ENCODE assay signal across 1 cellular context in the genomic region with DNA sequence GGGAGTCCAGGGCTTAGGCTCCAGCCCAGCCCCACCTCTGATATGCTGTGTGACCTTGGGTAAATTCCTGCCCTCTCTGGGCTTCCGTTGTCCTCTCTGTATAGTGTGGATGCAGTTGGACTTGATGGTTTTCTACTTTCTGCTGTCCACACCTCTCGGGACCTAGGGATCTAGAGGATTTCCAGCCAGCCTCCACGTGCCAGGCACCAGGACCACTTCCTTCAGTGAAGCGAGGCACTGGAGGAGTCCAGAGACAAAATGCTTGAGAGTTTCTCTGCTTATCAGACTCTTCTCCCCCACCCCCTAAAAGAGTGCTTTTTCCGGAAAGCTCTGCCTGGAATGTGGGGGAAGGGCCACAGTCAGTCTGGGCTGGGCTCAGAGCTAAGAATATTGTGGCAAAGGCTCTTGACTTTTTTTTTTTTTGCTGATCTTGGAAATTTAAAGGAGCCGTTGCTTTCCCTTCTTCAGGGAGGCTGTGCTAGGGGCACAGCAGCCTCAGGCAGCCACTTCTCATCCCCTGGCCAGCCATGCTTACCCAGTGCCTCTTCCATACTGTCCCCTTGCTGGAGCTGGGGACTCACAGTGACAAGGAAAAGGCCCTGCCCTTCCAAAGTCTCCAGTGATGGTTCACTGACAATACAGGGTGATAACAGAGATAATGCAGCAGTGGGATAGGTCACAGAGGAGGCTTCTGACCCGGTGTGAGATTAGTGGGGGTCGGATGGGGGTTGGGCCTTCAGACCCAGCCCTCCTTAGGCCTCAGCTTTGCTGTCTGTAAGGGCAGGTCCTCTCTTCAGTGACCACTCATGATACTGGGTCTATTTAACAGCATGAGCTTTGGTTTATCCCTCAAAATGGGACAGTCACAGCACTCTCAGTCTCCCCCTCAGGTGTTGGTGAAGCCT.
TF ChIP-seq lines count a peak whose summit lies in the region.

No MANE protein-coding gene starts in this region.

TF ChIP-seq in K562, 482 proteins besides CTCF, POLR2A, EP300 and RAD21 (continued from another document and continues in another):
- TF ChIP-seq, protein P1, sequence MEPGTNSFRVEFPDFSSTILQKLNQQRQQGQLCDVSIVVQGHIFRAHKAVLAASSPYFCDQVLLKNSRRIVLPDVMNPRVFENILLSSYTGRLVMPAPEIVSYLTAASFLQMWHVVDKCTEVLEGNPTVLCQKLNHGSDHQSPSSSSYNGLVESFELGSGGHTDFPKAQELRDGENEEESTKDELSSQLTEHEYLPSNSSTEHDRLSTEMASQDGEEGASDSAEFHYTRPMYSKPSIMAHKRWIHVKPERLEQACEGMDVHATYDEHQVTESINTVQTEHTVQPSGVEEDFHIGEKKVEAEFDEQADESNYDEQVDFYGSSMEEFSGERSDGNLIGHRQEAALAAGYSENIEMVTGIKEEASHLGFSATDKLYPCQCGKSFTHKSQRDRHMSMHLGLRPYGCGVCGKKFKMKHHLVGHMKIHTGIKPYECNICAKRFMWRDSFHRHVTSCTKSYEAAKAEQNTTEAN (CRISPR knock-in tag; IDR thresholded peaks at IDR 0.05): no peak
- no peak for TF ChIP-seq BMI1 (IDR thresholded peaks at IDR 0.05; ENCODE audit: low read length)
- no peak for TF ChIP-seq KDM2B (CRISPR knock-in tag; IDR thresholded peaks at IDR 0.05)
- 0 out of 2 replicates have a peak, but pooled peaks have one; percentile 15 for TF ChIP-seq ELF2 (CRISPR knock-in tag; IDR thresholded peaks at IDR 0.05)
- no peak for TF ChIP-seq DNMT1 (IDR thresholded peaks at IDR 0.05)
- TF ChIP-seq ZNF23 (CRISPR knock-in tag; IDR thresholded peaks at IDR 0.05): no peak
- TF ChIP-seq NR3C1 (CRISPR knock-in tag; IDR thresholded peaks at IDR 0.05): no peak
- TF ChIP-seq ZNF224 (CRISPR knock-in tag; IDR thresholded peaks at IDR 0.05): peak; percentile 46; the same call in 1 of the 2 replicates
- no peak for TF ChIP-seq ESRRB (CRISPR knock-in tag; IDR thresholded peaks at IDR 0.05; ENCODE audit: borderline replicate concordance)
- no peak for TF ChIP-seq COPS2 (conservative IDR thresholded peaks at IDR 0.05)
- TF ChIP-seq ZNF41 (CRISPR knock-in tag; conservative IDR thresholded peaks at IDR 0.05): no peak
- TF ChIP-seq SRSF9 (IDR thresholded peaks at IDR 0.05; ENCODE audit: borderline replicate concordance, low read depth, low read length): no peak
- no peak for TF ChIP-seq KLF6 (CRISPR knock-in tag; IDR thresholded peaks at IDR 0.05; ENCODE audit: borderline replicate concordance)
- TF ChIP-seq, protein P2, sequence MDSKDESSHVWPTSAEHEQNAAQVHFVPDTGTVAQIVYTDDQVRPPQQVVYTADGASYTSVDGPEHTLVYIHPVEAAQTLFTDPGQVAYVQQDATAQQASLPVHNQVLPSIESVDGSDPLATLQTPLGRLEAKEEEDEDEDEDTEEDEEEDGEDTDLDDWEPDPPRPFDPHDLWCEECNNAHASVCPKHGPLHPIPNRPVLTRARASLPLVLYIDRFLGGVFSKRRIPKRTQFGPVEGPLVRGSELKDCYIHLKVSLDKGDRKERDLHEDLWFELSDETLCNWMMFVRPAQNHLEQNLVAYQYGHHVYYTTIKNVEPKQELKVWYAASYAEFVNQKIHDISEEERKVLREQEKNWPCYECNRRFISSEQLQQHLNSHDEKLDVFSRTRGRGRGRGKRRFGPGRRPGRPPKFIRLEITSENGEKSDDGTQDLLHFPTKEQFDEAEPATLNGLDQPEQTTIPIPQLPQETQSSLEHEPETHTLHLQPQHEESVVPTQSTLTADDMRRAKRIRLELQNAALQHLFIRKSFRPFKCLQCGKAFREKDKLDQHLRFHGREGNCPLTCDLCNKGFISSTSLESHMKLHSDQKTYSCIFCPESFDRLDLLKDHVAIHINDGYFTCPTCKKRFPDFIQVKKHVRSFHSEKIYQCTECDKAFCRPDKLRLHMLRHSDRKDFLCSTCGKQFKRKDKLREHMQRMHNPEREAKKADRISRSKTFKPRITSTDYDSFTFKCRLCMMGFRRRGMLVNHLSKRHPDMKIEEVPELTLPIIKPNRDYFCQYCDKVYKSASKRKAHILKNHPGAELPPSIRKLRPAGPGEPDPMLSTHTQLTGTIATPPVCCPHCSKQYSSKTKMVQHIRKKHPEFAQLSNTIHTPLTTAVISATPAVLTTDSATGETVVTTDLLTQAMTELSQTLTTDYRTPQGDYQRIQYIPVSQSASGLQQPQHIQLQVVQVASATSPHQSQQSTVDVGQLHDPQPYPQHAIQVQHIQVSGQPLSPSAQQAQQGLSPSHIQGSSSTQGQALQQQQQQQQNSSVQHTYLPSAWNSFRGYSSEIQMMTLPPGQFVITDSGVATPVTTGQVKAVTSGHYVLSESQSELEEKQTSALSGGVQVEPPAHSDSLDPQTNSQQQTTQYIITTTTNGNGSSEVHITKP (IDR thresholded peaks at IDR 0.05; ENCODE audit: partially characterized antibody): peak; percentile 93
- no peak for TF ChIP-seq ZNF133 (CRISPR knock-in tag; IDR thresholded peaks at IDR 0.05)
- TF ChIP-seq LCOR (CRISPR knock-in tag; IDR thresholded peaks at IDR 0.05): no peak
- TF ChIP-seq ZNF324 (CRISPR knock-in tag; IDR thresholded peaks at IDR 0.05): no peak
- TF ChIP-seq KAT2B (IDR thresholded peaks at IDR 0.05; ENCODE audit: low read depth, low read length): no peak
- TF ChIP-seq, protein P3, sequence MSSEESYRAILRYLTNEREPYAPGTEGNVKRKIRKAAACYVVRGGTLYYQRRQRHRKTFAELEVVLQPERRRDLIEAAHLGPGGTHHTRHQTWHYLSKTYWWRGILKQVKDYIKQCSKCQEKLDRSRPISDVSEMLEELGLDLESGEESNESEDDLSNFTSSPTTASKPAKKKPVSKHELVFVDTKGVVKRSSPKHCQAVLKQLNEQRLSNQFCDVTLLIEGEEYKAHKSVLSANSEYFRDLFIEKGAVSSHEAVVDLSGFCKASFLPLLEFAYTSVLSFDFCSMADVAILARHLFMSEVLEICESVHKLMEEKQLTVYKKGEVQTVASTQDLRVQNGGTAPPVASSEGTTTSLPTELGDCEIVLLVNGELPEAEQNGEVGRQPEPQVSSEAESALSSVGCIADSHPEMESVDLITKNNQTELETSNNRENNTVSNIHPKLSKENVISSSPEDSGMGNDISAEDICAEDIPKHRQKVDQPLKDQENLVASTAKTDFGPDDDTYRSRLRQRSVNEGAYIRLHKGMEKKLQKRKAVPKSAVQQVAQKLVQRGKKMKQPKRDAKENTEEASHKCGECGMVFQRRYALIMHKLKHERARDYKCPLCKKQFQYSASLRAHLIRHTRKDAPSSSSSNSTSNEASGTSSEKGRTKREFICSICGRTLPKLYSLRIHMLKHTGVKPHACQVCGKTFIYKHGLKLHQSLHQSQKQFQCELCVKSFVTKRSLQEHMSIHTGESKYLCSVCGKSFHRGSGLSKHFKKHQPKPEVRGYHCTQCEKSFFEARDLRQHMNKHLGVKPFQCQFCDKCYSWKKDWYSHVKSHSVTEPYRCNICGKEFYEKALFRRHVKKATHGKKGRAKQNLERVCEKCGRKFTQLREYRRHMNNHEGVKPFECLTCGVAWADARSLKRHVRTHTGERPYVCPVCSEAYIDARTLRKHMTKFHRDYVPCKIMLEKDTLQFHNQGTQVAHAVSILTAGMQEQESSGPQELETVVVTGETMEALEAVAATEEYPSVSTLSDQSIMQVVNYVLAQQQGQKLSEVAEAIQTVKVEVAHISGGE (CRISPR knock-in tag; IDR thresholded peaks at IDR 0.05): no peak
- no peak for TF ChIP-seq MED1 (CRISPR knock-in tag; IDR thresholded peaks at IDR 0.05; ENCODE audit: borderline replicate concordance)
- TF ChIP-seq, protein P4, sequence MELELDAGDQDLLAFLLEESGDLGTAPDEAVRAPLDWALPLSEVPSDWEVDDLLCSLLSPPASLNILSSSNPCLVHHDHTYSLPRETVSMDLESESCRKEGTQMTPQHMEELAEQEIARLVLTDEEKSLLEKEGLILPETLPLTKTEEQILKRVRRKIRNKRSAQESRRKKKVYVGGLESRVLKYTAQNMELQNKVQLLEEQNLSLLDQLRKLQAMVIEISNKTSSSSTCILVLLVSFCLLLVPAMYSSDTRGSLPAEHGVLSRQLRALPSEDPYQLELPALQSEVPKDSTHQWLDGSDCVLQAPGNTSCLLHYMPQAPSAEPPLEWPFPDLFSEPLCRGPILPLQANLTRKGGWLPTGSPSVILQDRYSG (tag; conservative IDR thresholded peaks at IDR 0.05; ENCODE audit: low read depth): no peak
- TF ChIP-seq FOXJ3 (CRISPR knock-in tag; IDR thresholded peaks at IDR 0.05): no peak
- peak; percentile 91 to 97 for TF ChIP-seq KDM1A (IDR thresholded peaks at IDR 0.05)
- TF ChIP-seq, protein P5, sequence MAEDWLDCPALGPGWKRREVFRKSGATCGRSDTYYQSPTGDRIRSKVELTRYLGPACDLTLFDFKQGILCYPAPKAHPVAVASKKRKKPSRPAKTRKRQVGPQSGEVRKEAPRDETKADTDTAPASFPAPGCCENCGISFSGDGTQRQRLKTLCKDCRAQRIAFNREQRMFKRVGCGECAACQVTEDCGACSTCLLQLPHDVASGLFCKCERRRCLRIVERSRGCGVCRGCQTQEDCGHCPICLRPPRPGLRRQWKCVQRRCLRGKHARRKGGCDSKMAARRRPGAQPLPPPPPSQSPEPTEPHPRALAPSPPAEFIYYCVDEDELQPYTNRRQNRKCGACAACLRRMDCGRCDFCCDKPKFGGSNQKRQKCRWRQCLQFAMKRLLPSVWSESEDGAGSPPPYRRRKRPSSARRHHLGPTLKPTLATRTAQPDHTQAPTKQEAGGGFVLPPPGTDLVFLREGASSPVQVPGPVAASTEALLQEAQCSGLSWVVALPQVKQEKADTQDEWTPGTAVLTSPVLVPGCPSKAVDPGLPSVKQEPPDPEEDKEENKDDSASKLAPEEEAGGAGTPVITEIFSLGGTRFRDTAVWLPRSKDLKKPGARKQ (CRISPR knock-in tag; IDR thresholded peaks at IDR 0.05): no peak
- TF ChIP-seq BDP1 (IDR thresholded peaks at IDR 0.05; ENCODE audit: insufficient read depth, insufficient read length): no peak
- TF ChIP-seq ZNF436 (CRISPR knock-in tag; IDR thresholded peaks at IDR 0.05): no peak
- TF ChIP-seq CC2D1A (IDR thresholded peaks at IDR 0.05): peak; percentile 56; the same call in 1 of the 2 replicates
- no peak for TF ChIP-seq ZNF79 (CRISPR knock-in tag; IDR thresholded peaks at IDR 0.05; ENCODE audit: low read depth)
- no peak for TF ChIP-seq IFI16 (CRISPR knock-in tag; IDR thresholded peaks at IDR 0.05)
- TF ChIP-seq ETV1 (tag; conservative IDR thresholded peaks at IDR 0.05; ENCODE audit: low read depth): peak; percentile 68
- TF ChIP-seq PCBP2 (IDR thresholded peaks at IDR 0.05; ENCODE audit: low read depth, low read length, poor library complexity, severe bottlenecking): no peak
- TF ChIP-seq BCOR (IDR thresholded peaks at IDR 0.05): peak; percentile 100
- TF ChIP-seq MTF1 (CRISPR knock-in tag; IDR thresholded peaks at IDR 0.05; ENCODE audit: borderline replicate concordance): no peak
- TF ChIP-seq, protein P6, sequence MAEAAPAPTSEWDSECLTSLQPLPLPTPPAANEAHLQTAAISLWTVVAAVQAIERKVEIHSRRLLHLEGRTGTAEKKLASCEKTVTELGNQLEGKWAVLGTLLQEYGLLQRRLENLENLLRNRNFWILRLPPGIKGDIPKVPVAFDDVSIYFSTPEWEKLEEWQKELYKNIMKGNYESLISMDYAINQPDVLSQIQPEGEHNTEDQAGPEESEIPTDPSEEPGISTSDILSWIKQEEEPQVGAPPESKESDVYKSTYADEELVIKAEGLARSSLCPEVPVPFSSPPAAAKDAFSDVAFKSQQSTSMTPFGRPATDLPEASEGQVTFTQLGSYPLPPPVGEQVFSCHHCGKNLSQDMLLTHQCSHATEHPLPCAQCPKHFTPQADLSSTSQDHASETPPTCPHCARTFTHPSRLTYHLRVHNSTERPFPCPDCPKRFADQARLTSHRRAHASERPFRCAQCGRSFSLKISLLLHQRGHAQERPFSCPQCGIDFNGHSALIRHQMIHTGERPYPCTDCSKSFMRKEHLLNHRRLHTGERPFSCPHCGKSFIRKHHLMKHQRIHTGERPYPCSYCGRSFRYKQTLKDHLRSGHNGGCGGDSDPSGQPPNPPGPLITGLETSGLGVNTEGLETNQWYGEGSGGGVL (CRISPR knock-in tag; IDR thresholded peaks at IDR 0.05): no peak
- no peak for TF ChIP-seq ZBTB8A (IDR thresholded peaks at IDR 0.05; ENCODE audit: partially characterized antibody)
- TF ChIP-seq POLR2AphosphoS5 (IDR thresholded peaks at IDR 0.05; ENCODE audit: control insufficient read depth, insufficient read depth, low read depth, low read length): no peak
- TF ChIP-seq, protein P7, sequence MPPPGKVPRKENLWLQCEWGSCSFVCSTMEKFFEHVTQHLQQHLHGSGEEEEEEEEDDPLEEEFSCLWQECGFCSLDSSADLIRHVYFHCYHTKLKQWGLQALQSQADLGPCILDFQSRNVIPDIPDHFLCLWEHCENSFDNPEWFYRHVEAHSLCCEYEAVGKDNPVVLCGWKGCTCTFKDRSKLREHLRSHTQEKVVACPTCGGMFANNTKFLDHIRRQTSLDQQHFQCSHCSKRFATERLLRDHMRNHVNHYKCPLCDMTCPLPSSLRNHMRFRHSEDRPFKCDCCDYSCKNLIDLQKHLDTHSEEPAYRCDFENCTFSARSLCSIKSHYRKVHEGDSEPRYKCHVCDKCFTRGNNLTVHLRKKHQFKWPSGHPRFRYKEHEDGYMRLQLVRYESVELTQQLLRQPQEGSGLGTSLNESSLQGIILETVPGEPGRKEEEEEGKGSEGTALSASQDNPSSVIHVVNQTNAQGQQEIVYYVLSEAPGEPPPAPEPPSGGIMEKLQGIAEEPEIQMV (tag; conservative IDR thresholded peaks at IDR 0.05; ENCODE audit: low read depth): no peak
- no peak for TF ChIP-seq HEY1 (CRISPR knock-in tag; IDR thresholded peaks at IDR 0.05; ENCODE audit: borderline replicate concordance)
- TF ChIP-seq MYC (IDR thresholded peaks at IDR 0.05; ENCODE audit: low read depth, low read length): peak; percentile 25; the same call in 1 of the 2 replicates
- no peak for TF ChIP-seq MYC (CRISPR knock-in tag; IDR thresholded peaks at IDR 0.05; ENCODE audit: borderline replicate concordance, low read depth)
